In the genomic region with DNA sequence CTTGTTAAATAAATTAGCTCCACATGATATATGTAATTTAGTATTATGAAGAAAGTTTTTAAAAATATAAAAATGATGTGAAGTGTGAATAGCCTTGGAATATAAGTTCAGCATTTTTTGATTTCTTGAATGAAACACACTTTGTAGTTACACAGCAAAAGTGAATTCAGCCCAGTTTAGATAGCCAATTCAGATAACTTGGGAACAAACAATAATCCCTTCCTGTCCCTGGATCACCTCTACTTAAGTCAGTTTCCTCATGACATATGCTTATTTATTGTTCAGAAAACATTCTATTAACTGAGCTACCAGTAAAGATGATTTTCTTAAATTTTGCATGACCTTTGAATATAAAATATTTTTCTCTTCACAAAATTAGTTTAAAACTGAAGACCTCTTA, we compare ENCODE assay signal across 25 cellular contexts.
DNase-seq lines count a peak whose midpoint lies in the region; ATAC-seq, FAIRE-seq and TF ChIP-seq lines count a peak whose summit lies in the region.
"Had no signal": no experiment of that assay in that cellular context is flagged by ENCODE, and none has a peak within 500 bp of the region (broad histone marks: within the 10 kb centered on the region; RNA-seq: fewer than 3 reads in every experiment).

No MANE protein-coding gene starts in this region.

- H3K9ac ChIP-seq in K562 (ENCODE audit: insufficient read depth in 1 of 2, low read depth in 2 of 2, low read length in 2 of 2) (no peak overlapping the region), endothelial cell of umbilical vein (replicated peaks; ENCODE audit: extremely low read depth, insufficient read depth, low read length) (no peak overlapping the region)
- H3K9ac ChIP-seq: BLaER1 treated with 17β-estradiol and CSF1 and Interleukin-3, amounts not matched to agents 10 nM and 100 nM; GM23248 had no signal

- BruUV-seq in K562 (replicated peaks; lab: Mats Ljungman, UMichigan) (no TSS peak), endothelial cell of umbilical vein (replicated peaks; lab: Mats Ljungman, UMichigan) (no TSS peak)

- no peak for FAIRE-seq in K562 (lab: Jason Lieb, UNC)
- peak; percentile 58 for FAIRE-seq in endothelial cell of umbilical vein (lab: Jason Lieb, UNC)
- FAIRE-seq: A549, GM12892, GM19239, H1 had no signal

- ATAC-seq in Right ventricle myocardium inferior = no peak
- ATAC-seq in K562 = no peak
- ATAC-seq: A549 had no signal

- no peaks in the 10 kb centered on the region for H4K20me1 ChIP-seq in K562 (replicated peaks; ENCODE audit: control insufficient read depth, insufficient read depth, low read length)
- H4K20me1 ChIP-seq in endothelial cell of umbilical vein (replicated peaks; ENCODE audit: control insufficient read depth, extremely low read depth, insufficient read depth, low read length) = no peaks in the 10 kb centered on the region
- H4K20me1 ChIP-seq: BLaER1 treated with 17β-estradiol and CSF1 and Interleukin-3, amounts not matched to agents 10 nM and 100 nM had no signal

- CTCF ChIA-PET in K562 (lab: Yijun Ruan, JAX; ENCODE audit: low intra/inter-chr PET ratio) (no interaction called here), endothelial cell of umbilical vein (lab: Charles Lee) (interaction anchor here (2.1 kb wide), 1 partner anchor 41 kb away, joined by 5 read pairs; no protein-coding TSS in a partner anchor), GM10248 (lab: Yijun Ruan, JAX) (no interaction called here)

- TF ChIP-seq EP300 in K562 (IDR thresholded peaks at IDR 0.05; ENCODE audit: low read length) = no peak

- intact Hi-C loops in left ventricle myocardium inferior (cut with micrococcal nuclease) (no loop called here), Right ventricle myocardium inferior (cut with DNase I) (no loop called here), K562 (cut with micrococcal nuclease) (no loop called here), endothelial cell of umbilical vein (cut with micrococcal nuclease) (no loop called here)

- TF ChIP-seq CTCF in left ventricle myocardium inferior (IDR thresholded peaks at IDR 0.05; ENCODE audit: borderline replicate concordance) (no peak), K562 (IDR thresholded peaks at IDR 0.05 in 2 of 3, conservative IDR thresholded peaks at IDR 0.05 in 1 of 3; ENCODE audit: insufficient read depth in 2 of 3, low read depth in 1 of 3, low read length in 3 of 3) (no peak), endothelial cell of umbilical vein (IDR thresholded peaks at IDR 0.05; ENCODE audit: extremely low read depth in 1 of 2, insufficient read depth in 1 of 2, low read depth in 1 of 2, low read length in 2 of 2) (no peak), GM10248 (IDR thresholded peaks at IDR 0.05; ENCODE audit: control extremely low read depth, extremely low read depth, low read depth, missing control alignments) (no peak)

- POLR2A ChIA-PET in K562 (lab: Yijun Ruan, JAX) = no interaction called here
- POLR2A ChIA-PET in endothelial cell of umbilical vein (lab: Charles Lee) = no interaction called here
- POLR2A ChIA-PET in GM10248 (lab: Yijun Ruan, JAX) = no interaction called here

- no peak for TF ChIP-seq POLR2A in K562 (conservative IDR thresholded peaks at IDR 0.05)
- no peak for TF ChIP-seq POLR2A in endothelial cell of umbilical vein (IDR thresholded peaks at IDR 0.05; ENCODE audit: low read depth, low read length)

- DNase-seq in left ventricle myocardium inferior (no peak), Right ventricle myocardium inferior (ENCODE audit: missing footprints) (no peak), K562 (ENCODE audit: extremely low read depth in 1 of 4, low spot score in 3 of 4) (no peak), endothelial cell of umbilical vein (ENCODE audit: low read depth, low spot score) (peak; percentile 40), GM10248 (ENCODE audit: extremely low spot score) (no peak), NCI-H1436 treated with DMSO at 0.1 percent for 48 hours (lab: John Stamatoyannopoulos, UW) (no peak)
- DNase-seq in stimulated activated naive CD4-positive, alpha-beta T cell treated with Interleukin-2 at 50 U/mL for 16 hours (lab: John Stamatoyannopoulos, UW) = no peak
- DNase-seq: 8988T; ACHN; AML-193; BE2C; Calu3; CD4-positive, alpha-beta memory T cell; COR-L47; DMS53; DMS79 treated with DMSO at 0.1 percent for 48 hours; GF-D8; GM23248; H7; HCEC 1CT had no signal

- H3K36me3 ChIP-seq in left ventricle myocardium inferior = no peaks in the 10 kb centered on the region
- no peaks in the 10 kb centered on the region for H3K36me3 ChIP-seq in K562 (ENCODE audit: control insufficient read depth, insufficient read depth, low read length)
- H3K36me3 ChIP-seq in endothelial cell of umbilical vein (ENCODE audit: control insufficient read depth in 2 of 2, extremely low read depth in 1 of 2, insufficient read depth in 2 of 2, low read length in 2 of 2) = no peaks in the 10 kb centered on the region
- H3K36me3 ChIP-seq: BE2C; BLaER1 treated with 17β-estradiol and CSF1 and Interleukin-3, amounts not matched to agents 10 nM and 100 nM had no signal

- H3K4me1 ChIP-seq in left ventricle myocardium inferior = peaks cover 12% of the 10 kb centered on the region
- no peaks in the 10 kb centered on the region for H3K4me1 ChIP-seq in K562 (replicated peaks in 1 of 2; ENCODE audit: control insufficient read depth in 2 of 2, insufficient read depth in 2 of 2, low read length in 2 of 2)
- peaks cover 3% of the 10 kb centered on the region for H3K4me1 ChIP-seq in endothelial cell of umbilical vein (ENCODE audit: control insufficient read depth, extremely low read depth, insufficient read depth, low read length)
- H3K4me1 ChIP-seq: A549; BE2C; BLaER1 treated with 17β-estradiol and CSF1 and Interleukin-3, amounts not matched to agents 10 nM and 100 nM had no signal

- dilution Hi-C loops in endothelial cell of umbilical vein (cut with MboI; ENCODE audit: extremely low pct_ligation_motif_present, low sequenced_read_pairs) = no loop called here

- H3K27me3 ChIP-seq in left ventricle myocardium inferior (ENCODE audit: low read depth) (no peaks in the 10 kb centered on the region), K562 (ENCODE audit: control insufficient read depth in 2 of 2, insufficient read depth in 2 of 2, low read length in 2 of 2) (no peaks in the 10 kb centered on the region), endothelial cell of umbilical vein (ENCODE audit: control insufficient read depth in 2 of 2, insufficient read depth in 2 of 2, low read length in 2 of 2) (no peaks in the 10 kb centered on the region)
- H3K27me3 ChIP-seq: BLaER1 treated with 17β-estradiol and CSF1 and Interleukin-3, amounts not matched to agents 10 nM and 100 nM had no signal

- H3K4me3 ChIP-seq in left ventricle myocardium inferior = no peak overlapping the region
- H3K4me3 ChIP-seq in K562 = no peak overlapping the region
- no peak overlapping the region for H3K4me3 ChIP-seq in endothelial cell of umbilical vein (replicated peaks in 1 of 3; ENCODE audit: insufficient read depth in 1 of 3, low read depth in 1 of 3, low read length in 3 of 3)
- H3K4me3 ChIP-seq: A549; BLaER1 treated with 17β-estradiol and CSF1 and Interleukin-3, amounts not matched to agents 10 nM and 100 nM; GM23248 had no signal

- H3K4me2 ChIP-seq in K562 (ENCODE audit: insufficient read depth, low read length) = no peak overlapping the region
- H3K4me2 ChIP-seq in endothelial cell of umbilical vein (ENCODE audit: insufficient read depth, low read length) = no peak overlapping the region
- H3K4me2 ChIP-seq: A549; BLaER1 treated with 17β-estradiol and CSF1 and Interleukin-3, amounts not matched to agents 10 nM and 100 nM had no signal

- TF ChIP-seq RAD21 in K562 (CRISPR knock-in tag; conservative IDR thresholded peaks at IDR 0.05 in 1 of 2, IDR thresholded peaks at IDR 0.05 in 1 of 2) = no peak

- H3K9me1 ChIP-seq in K562 (ENCODE audit: control insufficient read depth, insufficient read depth, low read length) (no peaks in the 10 kb centered on the region), endothelial cell of umbilical vein (replicated peaks; ENCODE audit: control insufficient read depth, extremely low read depth, insufficient read depth, low read length) (no peaks in the 10 kb centered on the region)

- in situ Hi-C loops in K562 (cut with MboI) = no loop called here

- H3K79me2 ChIP-seq in K562 (ENCODE audit: control insufficient read depth, insufficient read depth, low read length) (no peaks in the 10 kb centered on the region), endothelial cell of umbilical vein (ENCODE audit: control insufficient read depth, insufficient read depth, low read length) (no peaks in the 10 kb centered on the region)

- H2AFZ ChIP-seq in K562 (ENCODE audit: low read depth, low read length) (no peak overlapping the region), endothelial cell of umbilical vein (ENCODE audit: low read depth, low read length) (no peak overlapping the region)
- H2AFZ ChIP-seq: GM23248 had no signal

- H3K27ac ChIP-seq in left ventricle myocardium inferior (replicated peaks) = peak overlapping the region; percentile 20
- no peak overlapping the region for H3K27ac ChIP-seq in K562 (ENCODE audit: extremely low read depth, low read depth, low read length)
- H3K27ac ChIP-seq in endothelial cell of umbilical vein (ENCODE audit: insufficient read depth, low read depth, low read length) = no peak overlapping the region
- H3K27ac ChIP-seq: A549; BLaER1 treated with 17β-estradiol and CSF1 and Interleukin-3, amounts not matched to agents 10 nM and 100 nM; GM23248 had no signal

- no peaks in the 10 kb centered on the region for H3K9me3 ChIP-seq in left ventricle myocardium inferior (replicated peaks)
- H3K9me3 ChIP-seq in K562 (replicated peaks; ENCODE audit: control insufficient read depth, insufficient read depth, low read depth, low read length) = no peaks in the 10 kb centered on the region
- H3K9me3 ChIP-seq in endothelial cell of umbilical vein (replicated peaks; ENCODE audit: control insufficient read depth, insufficient read depth, low read length) = no peaks in the 10 kb centered on the region
- H3K9me3 ChIP-seq: A549; BE2C; BLaER1 treated with 17β-estradiol and CSF1 and Interleukin-3, amounts not matched to agents 10 nM and 100 nM had no signal

TF ChIP-seq in endothelial cell of umbilical vein, 7 proteins besides CTCF, POLR2A, EP300 and RAD21:
- TF ChIP-seq, protein P1, sequence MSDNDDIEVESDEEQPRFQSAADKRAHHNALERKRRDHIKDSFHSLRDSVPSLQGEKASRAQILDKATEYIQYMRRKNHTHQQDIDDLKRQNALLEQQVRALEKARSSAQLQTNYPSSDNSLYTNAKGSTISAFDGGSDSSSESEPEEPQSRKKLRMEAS (IDR thresholded peaks at IDR 0.05; ENCODE audit: insufficient read depth, insufficient read length) = no peak
- no peak for TF ChIP-seq GATA2 (IDR thresholded peaks at IDR 0.05; ENCODE audit: insufficient read depth, insufficient read length, low read depth, low read length)
- TF ChIP-seq EZH2 (IDR thresholded peaks at IDR 0.05; ENCODE audit: borderline replicate concordance, low read depth, low read length, severe bottlenecking) = no peak
- no peak for TF ChIP-seq POLR2AphosphoS5 (IDR thresholded peaks at IDR 0.05; ENCODE audit: insufficient read depth, low read depth, low read length)
- no peak for TF ChIP-seq JUN (IDR thresholded peaks at IDR 0.05; ENCODE audit: borderline replicate concordance, insufficient read depth, insufficient read length, low read depth)
- no peak for TF ChIP-seq MYC (IDR thresholded peaks at IDR 0.05; ENCODE audit: low read depth, low read length)
- no peak for TF ChIP-seq FOS (IDR thresholded peaks at IDR 0.05; ENCODE audit: borderline replicate concordance, insufficient read depth, low read length)
